ENCODE assay signal across 16 cellular contexts in the genomic region with DNA sequence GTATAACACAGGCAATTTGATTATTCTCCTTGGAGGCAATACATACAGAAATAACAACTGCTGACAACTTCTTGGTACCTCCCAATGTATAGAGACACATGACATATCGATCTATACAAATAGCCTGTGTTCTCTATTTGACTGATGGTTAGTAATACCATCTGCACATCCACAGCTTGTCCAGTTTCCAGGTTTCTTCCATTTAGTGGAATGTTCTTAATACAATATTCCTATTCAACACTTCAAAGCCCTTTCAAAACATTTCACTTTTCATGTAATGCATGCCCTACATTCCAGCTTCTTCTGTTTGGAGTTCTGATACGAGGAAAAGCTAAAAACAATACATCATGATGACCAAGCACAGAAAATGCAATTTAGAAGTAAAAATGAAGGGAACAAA. TPM values are rescaled to one million over a fixed set of nuclear protein-coding genes. Genes with fewer than 3 reads are reported as not detected.
DNase-seq lines count a peak whose midpoint lies in the region; ATAC-seq and TF ChIP-seq lines count a peak whose summit lies in the region.
"Had no signal": no experiment of that assay in that cellular context is flagged by ENCODE, and none has a peak within 500 bp of the region (broad histone marks: within the 10 kb centered on the region; RNA-seq: fewer than 3 reads in every experiment).

No MANE protein-coding gene starts in this region.

- H3K27ac Mint-ChIP-seq in mesothelial cell of epicardium, result peak overlapping the region; percentile 14
- H3K27ac Mint-ChIP-seq: CD4-positive, alpha-beta memory T cell; T-cell had no signal

- H3K36me3 ChIP-seq in Loucy (ENCODE audit: insufficient read depth, low read length), result no peaks in the 10 kb centered on the region
- H3K36me3 ChIP-seq: SJCRH30 had no signal

- peaks cover 12% of the 10 kb centered on the region for H3K4me1 Mint-ChIP-seq in mesothelial cell of epicardium

- H3K9me3 Mint-ChIP-seq in mesothelial cell of epicardium, result no peaks in the 10 kb centered on the region
- H3K9me3 Mint-ChIP-seq: CD4-positive, alpha-beta memory T cell; T-cell had no signal

- peak overlapping the region; percentile 31; the same call in 1 of the 2 replicates for H2AFZ ChIP-seq in Loucy (ENCODE audit: low read length)

- TF ChIP-seq CTCF in Loucy (conservative IDR thresholded peaks at IDR 0.05; ENCODE audit: low read length) (no peak), mesothelial cell of epicardium (IDR thresholded peaks at IDR 0.05; ENCODE audit: unreplicated experiment) (no peak)

- H3K4me3 Mint-ChIP-seq in mesothelial cell of epicardium, result no peak overlapping the region
- H3K4me3 Mint-ChIP-seq: T-cell had no signal

- no peaks in the 10 kb centered on the region for H3K27me3 ChIP-seq in Loucy (ENCODE audit: insufficient read depth, low read length, poor library complexity, severe bottlenecking)
- H3K27me3 ChIP-seq: SJCRH30 had no signal

- peaks cover 47% of the 10 kb centered on the region for H3K4me1 ChIP-seq in Loucy (ENCODE audit: insufficient read depth, low read length, poor library complexity, severe bottlenecking)
- H3K4me1 ChIP-seq: SJCRH30 had no signal

- DNase-seq in COLO829 (ENCODE audit: low spot score) (peak; percentile 89), cerebellar cortex (ENCODE audit: low spot score) (peak; percentile 28), mesothelial cell of epicardium (ENCODE audit: low spot score in 2 of 2, unreplicated experiment in 2 of 2) (no peak), A172 (ENCODE audit: low spot score) (no peak), LoVo (ENCODE audit: low spot score) (no peak), NCI-H526 treated with DMSO at 0.1 percent for 48 hours (lab: John Stamatoyannopoulos, UW) (no peak)
- DNase-seq: ACHN; CD4-positive, alpha-beta memory T cell; GM23248; NCI-H1436; NCI-H524; RPMI8226; T-cell had no signal

- H3K27me3 Mint-ChIP-seq in mesothelial cell of epicardium (ENCODE audit: low read depth), result no peaks in the 10 kb centered on the region

- no peaks in the 10 kb centered on the region for H3K36me3 Mint-ChIP-seq in mesothelial cell of epicardium
- H3K36me3 Mint-ChIP-seq: CD4-positive, alpha-beta memory T cell; T-cell had no signal

- peaks cover 5% of the 10 kb centered on the region for H3F3A ChIP-seq in Loucy (ENCODE audit: low read depth)

- no peaks in the 10 kb centered on the region for H3K9me3 ChIP-seq in Loucy (ENCODE audit: insufficient read depth, low read depth, low read length)
- H3K9me3 ChIP-seq: SJCRH30 had no signal

- no peaks in the 10 kb centered on the region for H3K79me2 ChIP-seq in Loucy (ENCODE audit: insufficient read depth, low read length)

- peak overlapping the region; percentile 74 for H3K4me2 ChIP-seq in Loucy (ENCODE audit: low read depth, low read length, poor library complexity, severe bottlenecking)

- no peaks in the 10 kb centered on the region for H3K9me2 ChIP-seq in Loucy (replicated peaks; ENCODE audit: low read depth, low read length)

- no peaks in the 10 kb centered on the region for H4K20me1 ChIP-seq in Loucy (ENCODE audit: insufficient read depth, low read length, poor library complexity, severe bottlenecking)

- no peak for ATAC-seq in HG03025 (IDR thresholded peaks at IDR 0.05; ENCODE audit: low FRiP score, unreplicated experiment)
- ATAC-seq: T-cell had no signal

- H3K9ac ChIP-seq in Loucy (ENCODE audit: low read depth, low read length, poor library complexity, severe bottlenecking), result peak overlapping the region; percentile 33
- H3K9ac ChIP-seq: GM23248 had no signal

- peak overlapping the region; percentile 58 for H3K4me3 ChIP-seq in Loucy (ENCODE audit: low read length, poor library complexity, severe bottlenecking)
- H3K4me3 ChIP-seq: GM23248, SJCRH30 had no signal

RNA-seq across cellular contexts. Expression of a gene that starts 37.0 kb away (rescaled TPM):
- total RNA-seq in mesothelial cell of epicardium, result 15.7 to 18.4 TPM (median 17.5 TPM) in 3 replicates
- total RNA-seq in A172 (2014; rRNA removed; shearing (Covaris generic)), result 14.6 and 21.1 TPM in 2 replicates

Comparison
In these comparisons a context has a peak if more than half of its experiments do, and no peak if none do; other contexts are left out.
1. DNase-seq: peak in COLO829 (single experiment) and cerebellar cortex (single experiment); none in mesothelial cell of epicardium (0 of 2), A172 (single experiment), LoVo (single experiment) and NCI-H526 treated with DMSO at 0.1 percent for 48 hours (single experiment).